Comparison of ENCODE assay signal across 8 cellular contexts in the genomic region with DNA sequence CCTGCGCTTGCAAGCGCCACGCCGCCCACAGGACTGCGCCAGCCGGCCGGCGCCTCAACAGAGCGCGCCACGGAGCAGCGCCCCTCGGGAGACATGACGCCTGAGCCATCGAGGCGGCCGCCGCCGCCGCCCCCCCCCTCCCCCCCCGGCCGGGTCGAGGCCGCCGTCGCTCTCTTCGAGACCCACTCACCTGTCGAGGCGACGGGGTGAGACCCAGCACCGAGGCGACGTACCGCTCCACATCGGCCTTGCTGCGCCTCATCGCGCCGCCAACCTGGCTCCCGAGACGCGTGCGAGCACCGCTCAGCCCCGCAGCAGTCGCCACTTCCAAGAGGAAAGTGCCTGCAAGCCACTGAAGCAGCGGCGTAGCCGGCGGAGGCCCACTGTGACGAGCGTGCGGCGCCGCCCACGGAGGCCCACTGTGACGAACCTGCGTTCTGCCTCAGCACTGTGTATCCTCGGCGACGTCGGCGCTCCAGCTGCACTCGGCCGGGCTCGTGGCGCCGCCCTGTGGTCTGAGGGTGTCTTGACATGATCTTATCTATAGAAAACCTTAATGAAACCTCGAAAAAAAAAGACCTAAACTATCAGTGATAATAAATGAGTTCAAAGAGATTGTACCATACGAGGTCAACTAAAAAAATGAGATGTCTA. TPM values are rescaled to one million over a fixed set of nuclear protein-coding genes. Genes with fewer than 3 reads are reported as not detected.
A peak's percentile ranks its signal among the peaks of the same experiment; 100 is the strongest.
DNase-seq lines count a peak whose midpoint lies in the region; ATAC-seq and TF ChIP-seq lines count a peak whose summit lies in the region.
"Not testable (repeated sequence)": the region's sequence is repeated elsewhere in the genome, so short reads cannot be mapped to it uniquely, and the experiment has no call there.

A gene (minus strand): TSS at position 460 of the 654 bp plus-strand sequence. CDS start 198 bp downstream, at position 262.

- TF ChIP-seq CTCF in PC-3 (conservative IDR thresholded peaks at IDR 0.05; ENCODE audit: low read depth, low read length); ascending aorta (IDR thresholded peaks at IDR 0.05): not testable (repeated sequence)

- H3K9ac ChIP-seq in PC-3 (ENCODE audit: low read length): not testable (repeated sequence)

- H3K79me2 ChIP-seq in PC-3 (ENCODE audit: low read length): not testable (repeated sequence)

- POLR2A ChIA-PET in PC-3 (lab: Charles Lee; ENCODE audit: unreplicated experiment); naive thymus-derived CD8-positive, alpha-beta T cell (lab: Charles Lee): not testable (repeated sequence)

- H3K4me1 ChIP-seq in PC-3 (ENCODE audit: insufficient read depth, low read length); ascending aorta; thymus (ENCODE audit: control insufficient read depth, insufficient read depth, low read length): not testable (repeated sequence)

- H2AFZ ChIP-seq in PC-3 (ENCODE audit: low read length): not testable (repeated sequence)

- ATAC-seq in GM18520 (IDR thresholded peaks at IDR 0.05; ENCODE audit: unreplicated experiment) (peak; percentile 97), GM21619 (IDR thresholded peaks at IDR 0.05; ENCODE audit: unreplicated experiment) (peak; percentile 99), HG03064 (IDR thresholded peaks at IDR 0.05; ENCODE audit: low read depth, unreplicated experiment) (peak; percentile 98), PC-3 (peak; percentile 67), Right ventricle myocardium inferior (peak; percentile 99)
- peak; percentile 99 for ATAC-seq in naive thymus-derived CD8-positive, alpha-beta T cell

- not testable (repeated sequence) for H3F3A ChIP-seq in PC-3 (ENCODE audit: low read length, unreplicated experiment)

- not testable (repeated sequence) for BruUV-seq in PC-3 (replicated peaks; lab: Mats Ljungman, UMichigan)

- CTCF ChIA-PET in PC-3 (lab: Charles Lee): not testable (repeated sequence)

- not testable (repeated sequence) for H4K20me1 ChIP-seq in PC-3 (ENCODE audit: low read length)

- not testable (repeated sequence) for H3K9me2 ChIP-seq in PC-3 (replicated peaks; ENCODE audit: low read length)

- not testable (repeated sequence) for H3K36me3 Mint-ChIP-seq in naive thymus-derived CD8-positive, alpha-beta T cell

- not testable (repeated sequence) for H3K27me3 ChIP-seq in PC-3 (ENCODE audit: low read length); ascending aorta; thymus (ENCODE audit: control insufficient read depth, insufficient read depth)

- H3K27ac ChIP-seq in PC-3 (ENCODE audit: low read length); ascending aorta; thymus (ENCODE audit: low read depth): not testable (repeated sequence)

- DNase-seq in PC-3; ascending aorta (ENCODE audit: low spot score in 2 of 2); Right ventricle myocardium inferior (ENCODE audit: missing footprints): not testable (repeated sequence)
- DNase-seq in naive thymus-derived CD8-positive, alpha-beta T cell: peak in 1 of 10 donors; percentile 8

- H3K4me2 ChIP-seq in PC-3 (ENCODE audit: low read length): not testable (repeated sequence)

- not testable (repeated sequence) for H3K27ac Mint-ChIP-seq in naive thymus-derived CD8-positive, alpha-beta T cell

- H3K4me1 Mint-ChIP-seq in naive thymus-derived CD8-positive, alpha-beta T cell: not testable (repeated sequence)

- intact Hi-C loops in PC-3 (cut with micrococcal nuclease); ascending aorta (cut with DNase I); Right ventricle myocardium inferior (cut with DNase I): not testable (repeated sequence)

- H3K4me3 ChIP-seq in PC-3 (ENCODE audit: low read length); ascending aorta; thymus (ENCODE audit: low read length): not testable (repeated sequence)

- WGBS in thymus: 0% methylated on average over 7 of the region's 70 CpGs

- H3K9me3 Mint-ChIP-seq in naive thymus-derived CD8-positive, alpha-beta T cell: not testable (repeated sequence)

- not testable (repeated sequence) for H3K9me3 ChIP-seq in PC-3 (ENCODE audit: low read length); ascending aorta; thymus (ENCODE audit: control insufficient read depth)

- H3K36me3 ChIP-seq in PC-3 (ENCODE audit: low read depth, low read length); ascending aorta; thymus (ENCODE audit: control insufficient read depth, insufficient read depth): not testable (repeated sequence)

- peak within 1 kb of the TSS in 1 of 10 donors; percentile 36 for H3K4me3 Mint-ChIP-seq in naive thymus-derived CD8-positive, alpha-beta T cell

- not testable (repeated sequence) for H3K27me3 Mint-ChIP-seq in naive thymus-derived CD8-positive, alpha-beta T cell

RNA-seq across cellular contexts. Expression of the gene that starts here (rescaled TPM):
- total RNA-seq in PC-3 (2014; rRNA removed): 17.6 and 28.0 TPM in 2 replicates
- total RNA-seq in ascending aorta: 21.9 TPM
- 5.0 TPM for total RNA-seq in Right ventricle myocardium inferior
- 10 to 100 TPM; 35.1 to 45.6 TPM for total RNA-seq in naive thymus-derived CD8-positive, alpha-beta T cell
- 1 to 10 TPM in 2 of 3 donors, under 1 TPM in 1; 0.96 to 3.2 (median 2.7) TPM for polyA plus RNA-seq in naive thymus-derived CD8-positive, alpha-beta T cell
- 20.2 TPM for polyA plus RNA-seq in thymus
